In genomic region chr3:32643816-32644215, GRCh38 we compare ENCODE assay signal across 22 cellular contexts. TPM values are rescaled to one million over a fixed set of nuclear protein-coding genes. Genes with fewer than 3 reads are reported as not detected.
DNase-seq lines count a peak whose midpoint lies in the region; ATAC-seq, FAIRE-seq and TF ChIP-seq lines count a peak whose summit lies in the region.
"Had no signal": no experiment of that assay in that cellular context is flagged by ENCODE, and none has a peak within 500 bp of the region (broad histone marks: within the 10 kb centered on the region; RNA-seq: fewer than 3 reads in every experiment).

No MANE protein-coding gene starts in this region.

- H2AFZ ChIP-seq in HepG2 (ENCODE audit: low read length): no peak overlapping the region
- H2AFZ ChIP-seq in K562 (ENCODE audit: low read depth, low read length): 0 out of 2 replicates have a peak overlapping the region, but pooled peaks have one; percentile 2
- no peak overlapping the region for H2AFZ ChIP-seq in neural progenitor cell (replicated peaks)

- intact Hi-C loops in HepG2 (cut with micrococcal nuclease; ENCODE audit: unreplicated experiment) (no loop called here), right lobe of liver (cut with DNase I) (no loop called here), K562 (cut with micrococcal nuclease) (no loop called here)

- H3K27ac Mint-ChIP-seq in glutamatergic neuron (ENCODE audit: unreplicated experiment) (peak overlapping the region; percentile 69), neural progenitor cell (no peak overlapping the region)
- H3K27ac Mint-ChIP-seq: B cell; CD4-positive, alpha-beta T cell; CD8-positive, alpha-beta T cell had no signal

- H3K9me3 Mint-ChIP-seq in glutamatergic neuron (ENCODE audit: unreplicated experiment) (peaks cover 7% of the 10 kb centered on the region), neural progenitor cell (no peaks in the 10 kb centered on the region)
- H3K9me3 Mint-ChIP-seq: CD4-positive, alpha-beta T cell; CD8-positive, alpha-beta T cell had no signal

- no peak for TF ChIP-seq RAD21 in HepG2 (CRISPR knock-in tag; IDR thresholded peaks at IDR 0.05)
- no peak for TF ChIP-seq RAD21 in K562 (CRISPR knock-in tag; conservative IDR thresholded peaks at IDR 0.05 in 1 of 2, IDR thresholded peaks at IDR 0.05 in 1 of 2)

- in situ Hi-C loops in HepG2 (cut with HindIII; ENCODE audit: extremely low pct_ligation_motif_present, low pct_unique_long_range_greater_than_20kb): no loop called here
- in situ Hi-C loops in K562 (cut with MboI): no loop called here

- TF ChIP-seq EP300 in HepG2 (IDR thresholded peaks at IDR 0.05; ENCODE audit: low read depth in 2 of 2, low read length in 2 of 2) (no peak), HepG2 (CRISPR knock-in tag; IDR thresholded peaks at IDR 0.05; ENCODE audit: borderline replicate concordance) (no peak), K562 (IDR thresholded peaks at IDR 0.05; ENCODE audit: low read length) (no peak)

- no peaks in the 10 kb centered on the region for H3K79me2 ChIP-seq in HepG2 (ENCODE audit: insufficient read depth, low read length)
- no peaks in the 10 kb centered on the region for H3K79me2 ChIP-seq in K562 (ENCODE audit: control insufficient read depth, insufficient read depth, low read length)
- H3K79me2 ChIP-seq in neural progenitor cell (ENCODE audit: low read depth): no peaks in the 10 kb centered on the region

- no peak for DNase-seq in HepG2 (ENCODE audit: low spot score)
- DNase-seq in right lobe of liver: no peak
- DNase-seq in K562 (ENCODE audit: extremely low read depth in 1 of 4, low spot score in 3 of 4): no peak
- DNase-seq in glutamatergic neuron: no peak
- peak; percentile 20 for DNase-seq in neural progenitor cell (ENCODE audit: low spot score)
- DNase-seq in nucleus accumbens (lab: John Stamatoyannopoulos, UW): no peak
- DNase-seq in GM19239 (ENCODE audit: insufficient read length, low spot score): no peak
- DNase-seq: AML-193; Calu3; CD4-positive, alpha-beta T cell; CD8-positive, alpha-beta T cell; DMS79 treated with DMSO at 0.1 percent for 48 hours had no signal

- H3K4me1 Mint-ChIP-seq in glutamatergic neuron (ENCODE audit: low read depth, unreplicated experiment): peaks cover 23% of the 10 kb centered on the region
- H3K4me1 Mint-ChIP-seq in neural progenitor cell: no peaks in the 10 kb centered on the region
- H3K4me1 Mint-ChIP-seq: B cell had no signal

- no peaks in the 10 kb centered on the region for H3K36me3 Mint-ChIP-seq in glutamatergic neuron (ENCODE audit: unreplicated experiment)
- no peaks in the 10 kb centered on the region for H3K36me3 Mint-ChIP-seq in neural progenitor cell
- H3K36me3 Mint-ChIP-seq: CD8-positive, alpha-beta T cell had no signal

- peak; percentile 81 for ATAC-seq in HepG2
- no peak for ATAC-seq in right lobe of liver
- peak; percentile 62; the same call in 2 of the 3 replicates for ATAC-seq in K562
- no peak for ATAC-seq in GM21825 (IDR thresholded peaks at IDR 0.05; ENCODE audit: unreplicated experiment)
- ATAC-seq: A549; CD8-positive, alpha-beta T cell; GM12878 had no signal

- no peaks in the 10 kb centered on the region for H4K20me1 ChIP-seq in HepG2 (ENCODE audit: insufficient read depth, low read length)
- no peaks in the 10 kb centered on the region for H4K20me1 ChIP-seq in K562 (replicated peaks; ENCODE audit: control insufficient read depth, insufficient read depth, low read length)
- no peaks in the 10 kb centered on the region for H4K20me1 ChIP-seq in neural progenitor cell (ENCODE audit: low read depth)
- H4K20me1 ChIP-seq: BLaER1 treated with 17β-estradiol and CSF1 and Interleukin-3, amounts not matched to agents 10 nM and 100 nM had no signal

- H3K4me3 Mint-ChIP-seq in glutamatergic neuron (ENCODE audit: unreplicated experiment): peak overlapping the region; percentile 6
- no peak overlapping the region for H3K4me3 Mint-ChIP-seq in neural progenitor cell
- H3K4me3 Mint-ChIP-seq: B cell; CD4-positive, alpha-beta T cell; CD8-positive, alpha-beta T cell had no signal

- H3K9me1 ChIP-seq in K562 (ENCODE audit: control insufficient read depth, insufficient read depth, low read length): no peaks in the 10 kb centered on the region

- FAIRE-seq in HepG2 (lab: Jason Lieb, UNC) (no peak), K562 (lab: Jason Lieb, UNC) (peak; percentile 26), GM19239 (lab: Jason Lieb, UNC) (no peak)
- FAIRE-seq: A549, D721Med, GM12878, GM12892 had no signal

- 6% methylated on average over 4 of the region's 4 CpGs for WGBS in HepG2 (ENCODE audit: low lambda C conversion rate)
- 61% methylated on average over 4 of the region's 4 CpGs for WGBS in right lobe of liver (ENCODE audit: insufficient coverage, low coverage, low lambda C conversion rate, missing lambda C conversion rate)
- 7% methylated on average over 4 of the region's 4 CpGs for WGBS in K562 (ENCODE audit: insufficient coverage, low coverage, missing lambda C conversion rate)

- BruUV-seq in HepG2 (replicated peaks; lab: Mats Ljungman, UMichigan) (no TSS peak), K562 (replicated peaks; lab: Mats Ljungman, UMichigan) (no TSS peak)

- CTCF ChIA-PET in HepG2 (lab: Yijun Ruan, JAX; ENCODE audit: low intra/inter-chr PET ratio, low total read pairs) (no interaction called here), K562 (lab: Yijun Ruan, JAX; ENCODE audit: low intra/inter-chr PET ratio) (no interaction called here)

- H3K9ac ChIP-seq in HepG2 (ENCODE audit: insufficient read depth, low read depth, low read length) (no peak overlapping the region), K562 (ENCODE audit: insufficient read depth in 1 of 2, low read depth in 2 of 2, low read length in 2 of 2) (no peak overlapping the region), neural progenitor cell (no peak overlapping the region)
- H3K9ac ChIP-seq: BLaER1 treated with 17β-estradiol and CSF1 and Interleukin-3, amounts not matched to agents 10 nM and 100 nM had no signal

- H3K36me3 ChIP-seq in HepG2 (replicated peaks in 1 of 2; ENCODE audit: control insufficient read depth in 1 of 2, insufficient read depth in 2 of 2, low read length in 2 of 2) (no peaks in the 10 kb centered on the region), right lobe of liver (no peaks in the 10 kb centered on the region), K562 (ENCODE audit: control insufficient read depth, insufficient read depth, low read length) (no peaks in the 10 kb centered on the region), neural progenitor cell (no peaks in the 10 kb centered on the region)
- H3K36me3 ChIP-seq: BLaER1 treated with 17β-estradiol and CSF1 and Interleukin-3, amounts not matched to agents 10 nM and 100 nM had no signal

- H3K9me3 ChIP-seq in HepG2 (ENCODE audit: low read length) (no peaks in the 10 kb centered on the region), right lobe of liver (no peaks in the 10 kb centered on the region), K562 (replicated peaks; ENCODE audit: control insufficient read depth, insufficient read depth, low read depth, low read length) (no peaks in the 10 kb centered on the region), neural progenitor cell (ENCODE audit: low read depth) (no peaks in the 10 kb centered on the region)
- H3K9me3 ChIP-seq: A549; BLaER1 treated with 17β-estradiol and CSF1 and Interleukin-3, amounts not matched to agents 10 nM and 100 nM; Caco-2 had no signal

- H3K4me2 ChIP-seq in HepG2 (ENCODE audit: low read depth, low read length): peak overlapping the region; percentile 57
- no peak overlapping the region for H3K4me2 ChIP-seq in K562 (ENCODE audit: insufficient read depth, low read length)
- H3K4me2 ChIP-seq in neural progenitor cell: no peak overlapping the region
- H3K4me2 ChIP-seq: A549; BLaER1 treated with 17β-estradiol and CSF1 and Interleukin-3, amounts not matched to agents 10 nM and 100 nM had no signal

- peaks cover 5% of the 10 kb centered on the region for H3K27me3 Mint-ChIP-seq in glutamatergic neuron (ENCODE audit: unreplicated experiment)
- H3K27me3 Mint-ChIP-seq in neural progenitor cell (ENCODE audit: insufficient read depth, low read depth): peaks cover 5% of the 10 kb centered on the region

- H3F3A ChIP-seq in neural progenitor cell (ENCODE audit: low read depth): no peaks in the 10 kb centered on the region

- TF ChIP-seq POLR2A in HepG2 (IDR thresholded peaks at IDR 0.05; ENCODE audit: insufficient read depth in 1 of 2, low read depth in 2 of 2, low read length in 2 of 2) (no peak), right lobe of liver (IDR thresholded peaks at IDR 0.05) (no peak), K562 (conservative IDR thresholded peaks at IDR 0.05) (no peak)

- H3K4me1 ChIP-seq in HepG2 (ENCODE audit: insufficient read depth, low read length) (peaks cover 10% of the 10 kb centered on the region), right lobe of liver (no peaks in the 10 kb centered on the region), K562 (replicated peaks in 1 of 2; ENCODE audit: control insufficient read depth in 2 of 2, insufficient read depth in 2 of 2, low read length in 2 of 2) (no peaks in the 10 kb centered on the region), neural progenitor cell (no peaks in the 10 kb centered on the region)
- H3K4me1 ChIP-seq: A549; BLaER1 treated with 17β-estradiol and CSF1 and Interleukin-3, amounts not matched to agents 10 nM and 100 nM had no signal

- no peak for TF ChIP-seq CTCF in HepG2 (CRISPR knock-in tag; IDR thresholded peaks at IDR 0.05)
- TF ChIP-seq CTCF in right lobe of liver (IDR thresholded peaks at IDR 0.05): no peak
- TF ChIP-seq CTCF in K562 (IDR thresholded peaks at IDR 0.05 in 2 of 3, conservative IDR thresholded peaks at IDR 0.05 in 1 of 3; ENCODE audit: insufficient read depth in 2 of 3, low read depth in 1 of 3, low read length in 3 of 3): no peak
- TF ChIP-seq CTCF in glutamatergic neuron (IDR thresholded peaks at IDR 0.05; ENCODE audit: partially characterized antibody, unreplicated experiment): no peak
- no peak for TF ChIP-seq CTCF in neural progenitor cell (IDR thresholded peaks at IDR 0.05)

- no peak overlapping the region for H3K27ac ChIP-seq in HepG2 (ENCODE audit: extremely low read length, insufficient read depth, low read length)
- no peak overlapping the region for H3K27ac ChIP-seq in right lobe of liver
- H3K27ac ChIP-seq in K562 (ENCODE audit: extremely low read depth, low read depth, low read length): no peak overlapping the region
- H3K27ac ChIP-seq in neural progenitor cell: no peak overlapping the region
- H3K27ac ChIP-seq: 22Rv1; A549; BLaER1 treated with 17β-estradiol and CSF1 and Interleukin-3, amounts not matched to agents 10 nM and 100 nM; C4-2B had no signal

- POLR2A ChIA-PET in HepG2 (lab: Yijun Ruan, JAX): interaction anchor here (1.3 to 1.4 kb wide), 2 partner anchors 42 to 64 kb away, joined by 3 read pairs; partner anchors contain the start of gene CNOT10
- POLR2A ChIA-PET in K562 (lab: Yijun Ruan, JAX): interaction anchor here (1.0 to 1.5 kb wide), 2 partner anchors 13 to 16 kb away, joined by 3 to 5 read pairs; no protein-coding TSS in a partner anchor

- H3K27me3 ChIP-seq in HepG2 (ENCODE audit: control insufficient read depth in 1 of 2, insufficient read depth in 2 of 2, low read length in 2 of 2) (peaks cover 0 to 3% of the 10 kb centered on the region in 2 experiments; a peak in 1 of 5 replicates), right lobe of liver (no peaks in the 10 kb centered on the region), K562 (ENCODE audit: control insufficient read depth in 2 of 2, insufficient read depth in 2 of 2, low read length in 2 of 2) (peaks cover 13 to 18% of the 10 kb centered on the region in 2 experiments), neural progenitor cell (no peaks in the 10 kb centered on the region)
- H3K27me3 ChIP-seq: BLaER1 treated with 17β-estradiol and CSF1 and Interleukin-3, amounts not matched to agents 10 nM and 100 nM had no signal

- no peak overlapping the region for H3K4me3 ChIP-seq in HepG2 (replicated peaks in 1 of 3; ENCODE audit: insufficient read depth in 1 of 3, low read depth in 2 of 3, low read length in 3 of 3)
- no peak overlapping the region for H3K4me3 ChIP-seq in right lobe of liver
- no peak overlapping the region for H3K4me3 ChIP-seq in K562
- no peak overlapping the region for H3K4me3 ChIP-seq in neural progenitor cell
- H3K4me3 ChIP-seq: A549; BLaER1 treated with 17β-estradiol and CSF1 and Interleukin-3, amounts not matched to agents 10 nM and 100 nM; GM12878 had no signal

RNA-seq across cellular contexts. Expression of gene CNOT10, which starts 41.2 kb away (rescaled TPM):
- total RNA-seq in HepG2 (2016; rRNA removed; fragmentation: Illumina TruSeq; extraction: Trizol) (34.1 and 39.0 TPM in 2 replicates), right lobe of liver (10 to 100 TPM; 10.6 to 36.3 (median 12.5) TPM), K562 (2014; rRNA removed) (74.1 and 81.9 TPM in 2 replicates), K562 (2014; rRNA removed; fragmentation: Illumina TruSeq; extraction: Trizol) (100 and 101 TPM in 2 replicates), K562 (2015; rRNA removed; fragmentation: Illumina TruSeq; extraction: Trizol) (74.6 and 75.2 TPM in 2 replicates), K562 (2021) (91.7 and 102 TPM in 2 replicates), glutamatergic neuron (ENCODE audit: unreplicated experiment) (35.5 TPM), neural progenitor cell (ENCODE audit: low replicate concordance) (46.2 and 82.9 TPM in 2 replicates)
- total RNA-seq in HepG2 (2016; cell fraction: cytosol; rRNA removed; fragmentation: Illumina TruSeq; extraction: Trizol; ENCODE audit: low read depth): 17.2 and 20.2 TPM in 2 replicates
- total RNA-seq in HepG2 (2016; cell fraction: insoluble cytoplasmic fraction; rRNA removed; fragmentation: Illumina TruSeq; extraction: Trizol): 32.3 and 40.4 TPM in 2 replicates
- 18.5 and 23.6 TPM in 2 replicates for total RNA-seq in HepG2 (2016; cell fraction: membrane; rRNA removed; fragmentation: Illumina TruSeq; extraction: Trizol)
- total RNA-seq in HepG2 (2016; cell fraction: nucleus; rRNA removed; fragmentation: Illumina TruSeq; extraction: Trizol): 27.0 and 28.6 TPM in 2 replicates
- polyA plus RNA-seq in HepG2 (2011; rRNA removed) (17.0 and 21.2 TPM in 2 replicates), K562 (2011; rRNA removed) (106 and 114 TPM in 2 replicates), K562 (2014; fragmentation: Illumina TruSeq; extraction: Trizol) (87.0 and 111 TPM in 2 replicates), K562 (2014; fragmentation: Nextera tagmentation; extraction: Ambion mirVana) (10 to 100 TPM; 35.7 to 52.2 TPM), K562 (2014; rRNA removed) (74.3 and 101 TPM in 2 replicates)
- polyA plus RNA-seq in HepG2 (2011; cell fraction: cytosol; rRNA removed): 15.7 and 20.4 TPM in 2 replicates
- polyA plus RNA-seq in HepG2 (2011; cell fraction: nucleus; rRNA removed): 11.5 and 15.0 TPM in 2 replicates
- 13.2 and 17.6 TPM in 2 replicates for polyA plus RNA-seq in HepG2 (2012)
- 4.2 and 6.0 TPM in 2 replicates for polyA plus RNA-seq in HepG2 (2016; cell fraction: cytosol; fragmentation: Illumina TruSeq; extraction: Trizol; ENCODE audit: low read depth)
- polyA plus RNA-seq in HepG2 (2016; cell fraction: insoluble cytoplasmic fraction; fragmentation: Illumina TruSeq; extraction: Trizol; ENCODE audit: low read depth): 30.3 and 32.6 TPM in 2 replicates
- polyA plus RNA-seq in HepG2 (2016; cell fraction: membrane; fragmentation: Illumina TruSeq; extraction: Trizol; ENCODE audit: low read depth): 10.5 and 11.0 TPM in 2 replicates
- 41.9 and 43.7 TPM in 2 replicates for polyA plus RNA-seq in HepG2 (2016; cell fraction: nucleus; fragmentation: Illumina TruSeq; extraction: Trizol; ENCODE audit: insufficient read depth, low read depth)
- polyA minus RNA-seq in HepG2 (2011; rRNA and poly(A)+ RNA removed; ENCODE audit: low replicate concordance): 10.7 and 37.4 TPM in 2 replicates
- polyA minus RNA-seq in HepG2 (2011; cell fraction: cytosol; rRNA and poly(A)+ RNA removed): 13.5 and 13.7 TPM in 2 replicates
- polyA minus RNA-seq in HepG2 (2011; cell fraction: nucleus; rRNA and poly(A)+ RNA removed): 39.1 and 46.7 TPM in 2 replicates
- 123 and 357 TPM in 2 replicates for total RNA-seq in K562 (2011; cell fraction: chromatin; rRNA removed; ENCODE audit: low replicate concordance)
- total RNA-seq in K562 (2011; cell fraction: nucleolus; rRNA removed): 80.2 and 91.3 TPM in 2 replicates
- total RNA-seq in K562 (2011; cell fraction: nucleoplasm; rRNA removed): 134 and 162 TPM in 2 replicates
- 78.3 and 108 TPM in 2 replicates for polyA plus RNA-seq in K562 (2011; cell fraction: cytosol; rRNA removed)
- 46.6 and 68.4 TPM in 2 replicates for polyA plus RNA-seq in K562 (2011; cell fraction: nucleus; rRNA removed)
- 50.0 and 65.9 TPM in 2 replicates for polyA plus RNA-seq in K562 (2012)
- polyA minus RNA-seq in K562 (2011; rRNA and poly(A)+ RNA removed): 134 and 158 TPM in 2 replicates
- polyA minus RNA-seq in K562 (2011; cell fraction: cytosol; rRNA and poly(A)+ RNA removed): 56.0 and 69.2 TPM in 2 replicates
- 44.8 and 79.4 TPM in 2 replicates for polyA minus RNA-seq in K562 (2011; cell fraction: nucleus; rRNA and poly(A)+ RNA removed)

Comparison
In these comparisons a context has a peak if more than half of its experiments do, and no peak if none do; other contexts are left out.
1. ATAC-seq: peak in HepG2 (single experiment) and K562 (single experiment); none in right lobe of liver (0 of 4) and GM21825 (single experiment).